In the genomic region with DNA sequence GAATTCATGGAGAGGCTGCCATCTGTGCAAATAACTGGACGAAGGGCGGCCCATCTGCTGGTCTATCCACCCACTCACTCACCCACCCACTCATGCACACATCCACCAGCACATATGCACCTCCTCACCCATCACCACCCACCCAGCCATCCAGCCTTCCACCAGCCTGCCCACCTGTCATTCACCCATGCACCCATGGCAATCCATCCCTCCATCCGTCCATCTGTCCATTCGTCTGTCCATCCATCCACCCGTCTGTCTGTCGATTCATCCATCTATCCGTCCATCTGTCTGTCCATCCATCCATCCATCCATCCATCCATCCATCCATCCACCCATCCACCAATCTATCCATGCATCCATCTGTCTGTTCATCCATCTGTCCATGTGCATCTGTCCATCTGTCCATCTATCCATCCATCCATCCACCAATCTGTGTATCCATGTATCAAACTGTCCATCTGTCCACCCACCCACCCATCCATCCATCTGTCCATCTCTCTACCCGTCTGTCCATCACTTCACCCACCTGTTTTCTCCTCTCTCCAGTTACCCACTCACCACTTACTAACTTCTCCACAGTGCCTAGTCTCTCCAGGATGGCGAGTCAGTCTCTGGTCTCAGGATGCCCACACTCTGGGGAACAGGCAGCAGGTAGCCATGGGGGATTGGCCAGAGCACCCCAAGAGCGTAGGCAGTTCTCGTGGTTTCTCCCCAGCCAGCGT, we compare ENCODE assay signal across 2 cellular contexts.
A peak's percentile ranks its signal among the peaks of the same experiment; 100 is the strongest.
TF ChIP-seq lines count a peak whose summit lies in the region.

No MANE protein-coding gene starts in this region.

TF ChIP-seq in HEK293, 187 proteins besides CTCF, POLR2A, EP300 and RAD21:
- TF ChIP-seq BCL6B (tag by site-specific recombination; IDR thresholded peaks at IDR 0.05): no peak
- peak; percentile 65 for TF ChIP-seq ZFHX2 (tag by site-specific recombination; conservative IDR thresholded peaks at IDR 0.05)
- TF ChIP-seq ZNF366 (tag by site-specific recombination; conservative IDR thresholded peaks at IDR 0.05): peak; percentile 97
- TF ChIP-seq EGR2 (tag by site-specific recombination; IDR thresholded peaks at IDR 0.05; ENCODE audit: low read depth): peak; percentile 62; the same call in 1 of the 2 replicates
- TF ChIP-seq ZNF596 (tag by site-specific recombination; IDR thresholded peaks at IDR 0.05): no peak
- peak; percentile 26; the same call in 1 of the 2 replicates for TF ChIP-seq ZBTB17 (tag by site-specific recombination; IDR thresholded peaks at IDR 0.05)

TF ChIP-seq in IMR-90, 13 proteins besides CTCF, POLR2A, EP300 and RAD21:
- no peak for TF ChIP-seq FOS (IDR thresholded peaks at IDR 0.05; ENCODE audit: low read depth, low read length)
- no peak for TF ChIP-seq CHD1 (IDR thresholded peaks at IDR 0.05; ENCODE audit: low read depth, low read length)
- TF ChIP-seq SMC3 (IDR thresholded peaks at IDR 0.05; ENCODE audit: low read depth, low read length): no peak
- TF ChIP-seq RFX5 (IDR thresholded peaks at IDR 0.05; ENCODE audit: low read depth, low read length): no peak
- TF ChIP-seq BHLHE40 (IDR thresholded peaks at IDR 0.05; ENCODE audit: low read depth, low read length): no peak
- no peak for TF ChIP-seq ELK1 (IDR thresholded peaks at IDR 0.05; ENCODE audit: borderline replicate concordance, low read depth, low read length)
- TF ChIP-seq NFE2L2 (IDR thresholded peaks at IDR 0.05; ENCODE audit: low read depth, low read length): no peak
- TF ChIP-seq RCOR1 (IDR thresholded peaks at IDR 0.05; ENCODE audit: insufficient replicate concordance, low read length): no peak
- no peak for TF ChIP-seq CEBPB (IDR thresholded peaks at IDR 0.05; ENCODE audit: low read depth, low read length)
- no peak for TF ChIP-seq MXI1 (IDR thresholded peaks at IDR 0.05; ENCODE audit: borderline replicate concordance, low read depth, low read length)
- no peak for TF ChIP-seq MAFK (IDR thresholded peaks at IDR 0.05; ENCODE audit: low read depth, low read length)
- TF ChIP-seq, protein P1, sequence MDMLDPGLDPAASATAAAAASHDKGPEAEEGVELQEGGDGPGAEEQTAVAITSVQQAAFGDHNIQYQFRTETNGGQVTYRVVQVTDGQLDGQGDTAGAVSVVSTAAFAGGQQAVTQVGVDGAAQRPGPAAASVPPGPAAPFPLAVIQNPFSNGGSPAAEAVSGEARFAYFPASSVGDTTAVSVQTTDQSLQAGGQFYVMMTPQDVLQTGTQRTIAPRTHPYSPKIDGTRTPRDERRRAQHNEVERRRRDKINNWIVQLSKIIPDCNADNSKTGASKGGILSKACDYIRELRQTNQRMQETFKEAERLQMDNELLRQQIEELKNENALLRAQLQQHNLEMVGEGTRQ (IDR thresholded peaks at IDR 0.05; ENCODE audit: low read depth, low read length): no peak
- TF ChIP-seq MAZ (IDR thresholded peaks at IDR 0.05; ENCODE audit: borderline replicate concordance, low read depth, low read length): no peak
